1 cellular context compared by ENCODE assay signal in genomic region chr17:7688808-7689316, GRCh38.
TF ChIP-seq lines count a peak whose summit lies in the region.

No MANE protein-coding gene starts in this region.

TF ChIP-seq in SK-N-SH treated with all-trans-retinoic acid at 6 μM for 48 hours, 23 proteins besides CTCF, POLR2A, EP300 and RAD21 (continued from another document):
- TF ChIP-seq CSRNP3 (CRISPR knock-in tag; IDR thresholded peaks at IDR 0.05) = no peak
- TF ChIP-seq POU6F1 (CRISPR knock-in tag; IDR thresholded peaks at IDR 0.05; ENCODE audit: borderline replicate concordance, low read depth) = no peak
- no peak for TF ChIP-seq PPARA (CRISPR knock-in tag; IDR thresholded peaks at IDR 0.05; ENCODE audit: borderline replicate concordance)
- no peak for TF ChIP-seq TCF4 (CRISPR knock-in tag; IDR thresholded peaks at IDR 0.05; ENCODE audit: borderline replicate concordance)
- no peak for TF ChIP-seq CREB5 (CRISPR knock-in tag; IDR thresholded peaks at IDR 0.05; ENCODE audit: low read depth)
- no peak for TF ChIP-seq BACH2 (CRISPR knock-in tag; IDR thresholded peaks at IDR 0.05; ENCODE audit: borderline replicate concordance)
